Comparison of ENCODE assay signal across 13 cellular contexts in the genomic region with DNA sequence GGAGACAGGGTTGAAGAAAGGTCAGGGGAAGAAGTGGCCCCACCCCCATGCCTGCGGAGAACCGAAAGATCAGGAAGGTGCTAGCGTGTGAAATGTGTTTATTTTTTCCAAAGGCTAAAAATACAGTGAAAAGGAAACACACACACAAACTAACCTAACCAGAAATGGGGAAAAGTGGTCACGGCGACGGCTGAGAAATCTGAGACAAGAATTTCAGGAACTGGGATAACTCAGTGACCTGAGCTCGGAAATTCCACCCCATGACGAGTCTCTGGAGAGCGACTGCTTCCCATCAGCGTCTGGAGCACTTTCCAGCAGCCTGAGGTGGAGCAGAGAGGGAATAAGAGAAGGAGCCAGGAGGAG. TPM values are rescaled to one million over a fixed set of nuclear protein-coding genes. Genes with fewer than 3 reads are reported as not detected.
DNase-seq lines count a peak whose midpoint lies in the region; ATAC-seq, FAIRE-seq and TF ChIP-seq lines count a peak whose summit lies in the region.
"Had no signal": no experiment of that assay in that cellular context is flagged by ENCODE, and none has a peak within 500 bp of the region (broad histone marks: within the 10 kb centered on the region; RNA-seq: fewer than 3 reads in every experiment).

No MANE protein-coding gene starts in this region.

- TF ChIP-seq EP300 in HepG2 (IDR thresholded peaks at IDR 0.05; ENCODE audit: low read depth in 2 of 2, low read length in 2 of 2) (no peak), HepG2 (CRISPR knock-in tag; IDR thresholded peaks at IDR 0.05; ENCODE audit: borderline replicate concordance) (no peak), upper lobe of left lung (IDR thresholded peaks at IDR 0.05) (peak in 3 of 4 donors; percentile 24 to 92 (median 33)), ovary (IDR thresholded peaks at IDR 0.05) (no peak)

- POLR2A ChIA-PET in HepG2 (lab: Yijun Ruan, JAX), result interaction anchor here (3.3 to 3.7 kb wide), 2 partner anchors 17 to 30 kb away, joined by 20 to 52 read pairs; a partner anchor contains a TSS

- H3K36me3 ChIP-seq in HepG2 (replicated peaks in 1 of 2; ENCODE audit: control insufficient read depth in 1 of 2, insufficient read depth in 2 of 2, low read length in 2 of 2) (no peaks in the 10 kb centered on the region), upper lobe of left lung (no peaks in the 10 kb centered on the region), ovary (no peaks in the 10 kb centered on the region)

- H4K20me1 ChIP-seq in HepG2 (ENCODE audit: insufficient read depth, low read length), result no peaks in the 10 kb centered on the region

- H3K79me2 ChIP-seq in HepG2 (ENCODE audit: insufficient read depth, low read length), result no peaks in the 10 kb centered on the region

- no peaks in the 10 kb centered on the region for H3K9me3 ChIP-seq in HepG2 (ENCODE audit: low read length)
- H3K9me3 ChIP-seq in upper lobe of left lung, result no peaks in the 10 kb centered on the region
- H3K9me3 ChIP-seq in ovary, result no peaks in the 10 kb centered on the region

- no peak for ATAC-seq in HepG2
- no peak for ATAC-seq in upper lobe of left lung (ENCODE audit: low FRiP score in 2 of 2)

- peaks cover 2 to 19% of the 10 kb centered on the region in 2 experiments; a peak in 3 of 5 replicates for H3K27me3 ChIP-seq in HepG2 (ENCODE audit: control insufficient read depth in 1 of 2, insufficient read depth in 2 of 2, low read length in 2 of 2)
- H3K27me3 ChIP-seq in upper lobe of left lung, result no peaks in the 10 kb centered on the region
- no peaks in the 10 kb centered on the region for H3K27me3 ChIP-seq in ovary

- CTCF ChIA-PET in HepG2 (lab: Yijun Ruan, JAX; ENCODE audit: low intra/inter-chr PET ratio, low total read pairs), result no interaction called here

- BruUV-seq in HepG2 (replicated peaks; lab: Mats Ljungman, UMichigan), result no TSS peak

- no peak for TF ChIP-seq CTCF in epithelial cell of proximal tubule (conservative IDR thresholded peaks at IDR 0.05; ENCODE audit: low read depth, low read length)
- no peak for TF ChIP-seq CTCF in HepG2 (CRISPR knock-in tag; IDR thresholded peaks at IDR 0.05)
- no peak for TF ChIP-seq CTCF in upper lobe of left lung (IDR thresholded peaks at IDR 0.05)
- no peak for TF ChIP-seq CTCF in ovary (IDR thresholded peaks at IDR 0.05)

- no peak overlapping the region for H3K9ac ChIP-seq in HepG2 (ENCODE audit: insufficient read depth, low read depth, low read length)

- WGBS in HepG2 (ENCODE audit: low lambda C conversion rate), result 2% methylated on average over 10 of the region's 10 CpGs
- 2 to 5% methylated on average over 10 of the region's 10 CpGs for WGBS in upper lobe of left lung, 2 donors
- 2% methylated on average over 10 of the region's 10 CpGs for WGBS in ovary, 3 donors

- peak overlapping the region; percentile 93 for H3K4me2 ChIP-seq in HepG2 (ENCODE audit: low read depth, low read length)

- in situ Hi-C loops in HepG2 (cut with HindIII; ENCODE audit: extremely low pct_ligation_motif_present, low pct_unique_long_range_greater_than_20kb), result no loop called here

- intact Hi-C loops in HepG2 (cut with micrococcal nuclease; ENCODE audit: unreplicated experiment) (loop anchor here (2.0 kb wide), 1 partner anchor 16 kb away; no protein-coding TSS in a partner anchor), ovary (cut with DNase I) (no loop called here)

- H2AFZ ChIP-seq in HepG2 (ENCODE audit: low read length), result no peak overlapping the region

- H3K4me1 ChIP-seq in HepG2 (ENCODE audit: insufficient read depth, low read length), result peaks cover 95% of the 10 kb centered on the region
- H3K4me1 ChIP-seq in upper lobe of left lung, result peaks cover 12 to 29% (median 22%) of the 10 kb centered on the region in 4 donors
- no peaks in the 10 kb centered on the region for H3K4me1 ChIP-seq in ovary (ENCODE audit: insufficient read depth)

- H3K4me3 ChIP-seq in epithelial cell of proximal tubule (ENCODE audit: low read depth, low read length) (peak overlapping the region; percentile 25), HepG2 (replicated peaks in 1 of 3; ENCODE audit: insufficient read depth in 1 of 3, low read depth in 2 of 3, low read length in 3 of 3) (peak overlapping the region in 1 of 3 experiments; percentile 24; a peak in 2 of 6 replicates), upper lobe of left lung (peak overlapping the region in 3 of 4 donors; percentile 8 to 27 (median 23)), ovary (no peak overlapping the region)

- FAIRE-seq in HepG2 (lab: Jason Lieb, UNC), result no peak
- FAIRE-seq: A204.1, GM18507 had no signal

- DNase-seq in SIG-M5 treated with dmso at 0.1 percent for 504 hours (lab: John Stamatoyannopoulos, UW; ENCODE audit: unreplicated experiment) (peak; percentile 18), SIG-M5 (lab: John Stamatoyannopoulos, UW) (no peak), epithelial cell of proximal tubule (ENCODE audit: low read depth) (no peak), HepG2 (ENCODE audit: low spot score) (no peak), upper lobe of left lung (peak in 1 of 2 donors; percentile 71), ovary (no peak), NCI-H748 (lab: John Stamatoyannopoulos, UW; ENCODE audit: unreplicated experiment) (no peak), GDM1 (lab: John Stamatoyannopoulos, UW) (no peak)
- DNase-seq: activated CD4-positive, alpha-beta memory T cell treated with anti-CD3 and anti-CD28 coated beads, Interleukin-2, amount 10 ng/mL, durations not matched to agents 7 days and 5 days; cortex of kidney had no signal

- no peak for TF ChIP-seq RAD21 in HepG2 (CRISPR knock-in tag; IDR thresholded peaks at IDR 0.05)

- H3K27ac ChIP-seq in HepG2 (ENCODE audit: extremely low read length, insufficient read depth, low read length) (no peak overlapping the region), upper lobe of left lung (peak overlapping the region; percentile 7 to 68 (median 47)), ovary (no peak overlapping the region)

- TF ChIP-seq POLR2A in HepG2 (IDR thresholded peaks at IDR 0.05; ENCODE audit: insufficient read depth in 1 of 2, low read depth in 2 of 2, low read length in 2 of 2), result no peak
- TF ChIP-seq POLR2A in upper lobe of left lung (IDR thresholded peaks at IDR 0.05), result no peak
- TF ChIP-seq POLR2A in ovary (IDR thresholded peaks at IDR 0.05), result no peak

RNA-seq across cellular contexts. Expression of a gene that starts 16.6 kb away (rescaled TPM):
- total RNA-seq in epithelial cell of proximal tubule (3.3 and 8.9 TPM in 2 replicates), HepG2 (2016; rRNA removed; fragmentation: Illumina TruSeq; extraction: Trizol) (1.8 and 2.2 TPM in 2 replicates), upper lobe of left lung (10 to 100 TPM in 4 of 6 donors, 1 to 10 TPM in 2; 7.2 to 23.0 (median 14.2) TPM), ovary (1 to 10 TPM in 1 of 7 donors, under 1 TPM in 6; 0.23 to 3.8 (median 0.38) TPM)
- total RNA-seq in HepG2 (2016; cell fraction: cytosol; rRNA removed; fragmentation: Illumina TruSeq; extraction: Trizol; ENCODE audit: low read depth), result 0.88 and 1.9 TPM in 2 replicates
- total RNA-seq in HepG2 (2016; cell fraction: insoluble cytoplasmic fraction; rRNA removed; fragmentation: Illumina TruSeq; extraction: Trizol), result 2.5 and 2.9 TPM in 2 replicates
- 1.2 and 1.4 TPM in 2 replicates for total RNA-seq in HepG2 (2016; cell fraction: membrane; rRNA removed; fragmentation: Illumina TruSeq; extraction: Trizol)
- total RNA-seq in HepG2 (2016; cell fraction: nucleus; rRNA removed; fragmentation: Illumina TruSeq; extraction: Trizol), result 1.9 and 3.0 TPM in 2 replicates
- polyA plus RNA-seq in HepG2 (2011; rRNA removed) (1.9 and 2.8 TPM in 2 replicates), ovary (1 to 10 TPM; 1.2 to 2.1 TPM)
- polyA plus RNA-seq in HepG2 (2011; cell fraction: cytosol; rRNA removed), result 1.3 and 2.0 TPM in 2 replicates
- polyA plus RNA-seq in HepG2 (2011; cell fraction: nucleus; rRNA removed), result 1.8 and 1.9 TPM in 2 replicates
- polyA plus RNA-seq in HepG2 (2012), result 0.71 and 1.1 TPM in 2 replicates
- polyA plus RNA-seq in HepG2 (2016; cell fraction: cytosol; fragmentation: Illumina TruSeq; extraction: Trizol; ENCODE audit: low read depth), result 0.32 and 0.35 TPM in 2 replicates
- polyA plus RNA-seq in HepG2 (2016; cell fraction: insoluble cytoplasmic fraction; fragmentation: Illumina TruSeq; extraction: Trizol; ENCODE audit: low read depth), result 2.7 and 3.6 TPM in 2 replicates
- 0.64 and 0.78 TPM in 2 replicates for polyA plus RNA-seq in HepG2 (2016; cell fraction: membrane; fragmentation: Illumina TruSeq; extraction: Trizol; ENCODE audit: low read depth)
- polyA plus RNA-seq in HepG2 (2016; cell fraction: nucleus; fragmentation: Illumina TruSeq; extraction: Trizol; ENCODE audit: insufficient read depth, low read depth), result 3.6 and 3.8 TPM in 2 replicates
- 1.0 and 2.6 TPM in 2 replicates for polyA minus RNA-seq in HepG2 (2011; rRNA and poly(A)+ RNA removed; ENCODE audit: low replicate concordance)
- polyA minus RNA-seq in HepG2 (2011; cell fraction: cytosol; rRNA and poly(A)+ RNA removed), result 0.59 and 1.2 TPM in 2 replicates
- polyA minus RNA-seq in HepG2 (2011; cell fraction: nucleus; rRNA and poly(A)+ RNA removed), result 0.90 and 3.6 TPM in 2 replicates
- total RNA-seq: LHCN-M2 had no signal

RNA-seq across cellular contexts. Expression of a gene that starts 30.3 kb away (rescaled TPM):
- total RNA-seq in epithelial cell of proximal tubule (84.0 and 90.8 TPM in 2 replicates), HepG2 (2016; rRNA removed; fragmentation: Illumina TruSeq; extraction: Trizol) (81.5 and 90.0 TPM in 2 replicates), upper lobe of left lung (100 to 1,000 TPM in 1 of 6 donors, 10 to 100 TPM in 5; 64.5 to 163 (median 81.8) TPM), ovary (10 to 100 TPM; 48.0 to 82.2 (median 70.5) TPM)
- total RNA-seq in HepG2 (2016; cell fraction: cytosol; rRNA removed; fragmentation: Illumina TruSeq; extraction: Trizol; ENCODE audit: low read depth), result 13.0 and 13.4 TPM in 2 replicates
- total RNA-seq in HepG2 (2016; cell fraction: insoluble cytoplasmic fraction; rRNA removed; fragmentation: Illumina TruSeq; extraction: Trizol), result 81.4 and 90.7 TPM in 2 replicates
- 17.1 and 20.2 TPM in 2 replicates for total RNA-seq in HepG2 (2016; cell fraction: membrane; rRNA removed; fragmentation: Illumina TruSeq; extraction: Trizol)
- total RNA-seq in HepG2 (2016; cell fraction: nucleus; rRNA removed; fragmentation: Illumina TruSeq; extraction: Trizol), result 66.5 and 79.7 TPM in 2 replicates
- polyA plus RNA-seq in HepG2 (2011; rRNA removed) (35.7 and 42.2 TPM in 2 replicates), ovary (100 to 1,000 TPM in 1 of 2 donors, 10 to 100 TPM in 1; 60.0 to 108 TPM)
- polyA plus RNA-seq in HepG2 (2011; cell fraction: cytosol; rRNA removed), result 28.4 and 30.1 TPM in 2 replicates
- 114 and 128 TPM in 2 replicates for polyA plus RNA-seq in HepG2 (2011; cell fraction: nucleus; rRNA removed)
- polyA plus RNA-seq in HepG2 (2012), result 43.8 and 55.5 TPM in 2 replicates
- 2.6 and 3.7 TPM in 2 replicates for polyA plus RNA-seq in HepG2 (2016; cell fraction: cytosol; fragmentation: Illumina TruSeq; extraction: Trizol; ENCODE audit: low read depth)
- polyA plus RNA-seq in HepG2 (2016; cell fraction: insoluble cytoplasmic fraction; fragmentation: Illumina TruSeq; extraction: Trizol; ENCODE audit: low read depth), result 62.7 and 67.1 TPM in 2 replicates
- polyA plus RNA-seq in HepG2 (2016; cell fraction: membrane; fragmentation: Illumina TruSeq; extraction: Trizol; ENCODE audit: low read depth), result 8.1 and 9.8 TPM in 2 replicates
- 132 TPM in 2 replicates for polyA plus RNA-seq in HepG2 (2016; cell fraction: nucleus; fragmentation: Illumina TruSeq; extraction: Trizol; ENCODE audit: insufficient read depth, low read depth)
- 29.9 and 100 TPM in 2 replicates for polyA minus RNA-seq in HepG2 (2011; rRNA and poly(A)+ RNA removed; ENCODE audit: low replicate concordance)
- polyA minus RNA-seq in HepG2 (2011; cell fraction: cytosol; rRNA and poly(A)+ RNA removed), result 11.7 and 12.4 TPM in 2 replicates
- polyA minus RNA-seq in HepG2 (2011; cell fraction: nucleus; rRNA and poly(A)+ RNA removed), result 55.9 and 69.0 TPM in 2 replicates

RNA-seq across cellular contexts. Expression of a gene that starts 43.0 kb away (rescaled TPM):
- total RNA-seq in epithelial cell of proximal tubule (21.0 and 21.8 TPM in 2 replicates), HepG2 (2016; rRNA removed; fragmentation: Illumina TruSeq; extraction: Trizol) (6.0 and 15.5 TPM in 2 replicates), upper lobe of left lung (10 to 100 TPM in 5 of 6 donors, 1 to 10 TPM in 1; 9.4 to 31.9 (median 19.3) TPM), ovary (10 to 100 TPM in 6 of 7 donors, 1 to 10 TPM in 1; 6.6 to 25.1 (median 14.7) TPM)
- 4.2 and 6.5 TPM in 2 replicates for total RNA-seq in HepG2 (2016; cell fraction: cytosol; rRNA removed; fragmentation: Illumina TruSeq; extraction: Trizol; ENCODE audit: low read depth)
- 5.5 and 12.8 TPM in 2 replicates for total RNA-seq in HepG2 (2016; cell fraction: insoluble cytoplasmic fraction; rRNA removed; fragmentation: Illumina TruSeq; extraction: Trizol)
- total RNA-seq in HepG2 (2016; cell fraction: membrane; rRNA removed; fragmentation: Illumina TruSeq; extraction: Trizol), result 3.1 and 4.5 TPM in 2 replicates
- 15.3 and 19.2 TPM in 2 replicates for total RNA-seq in HepG2 (2016; cell fraction: nucleus; rRNA removed; fragmentation: Illumina TruSeq; extraction: Trizol)
- polyA plus RNA-seq in HepG2 (2011; rRNA removed) (19.4 and 24.2 TPM in 2 replicates), ovary (10 to 100 TPM; 15.8 to 40.9 TPM)
- polyA plus RNA-seq in HepG2 (2011; cell fraction: cytosol; rRNA removed), result 14.4 and 16.8 TPM in 2 replicates
- polyA plus RNA-seq in HepG2 (2011; cell fraction: nucleus; rRNA removed), result 32.6 and 35.0 TPM in 2 replicates
- polyA plus RNA-seq in HepG2 (2012), result 12.9 and 14.4 TPM in 2 replicates
- 4.6 and 5.1 TPM in 2 replicates for polyA plus RNA-seq in HepG2 (2016; cell fraction: cytosol; fragmentation: Illumina TruSeq; extraction: Trizol; ENCODE audit: low read depth)
- 10.0 and 12.0 TPM in 2 replicates for polyA plus RNA-seq in HepG2 (2016; cell fraction: insoluble cytoplasmic fraction; fragmentation: Illumina TruSeq; extraction: Trizol; ENCODE audit: low read depth)
- 4.5 and 4.9 TPM in 2 replicates for polyA plus RNA-seq in HepG2 (2016; cell fraction: membrane; fragmentation: Illumina TruSeq; extraction: Trizol; ENCODE audit: low read depth)
- polyA plus RNA-seq in HepG2 (2016; cell fraction: nucleus; fragmentation: Illumina TruSeq; extraction: Trizol; ENCODE audit: insufficient read depth, low read depth), result 55.0 and 59.9 TPM in 2 replicates
- polyA minus RNA-seq in HepG2 (2011; rRNA and poly(A)+ RNA removed; ENCODE audit: low replicate concordance), result 11.0 and 47.3 TPM in 2 replicates
- 5.6 and 6.8 TPM in 2 replicates for polyA minus RNA-seq in HepG2 (2011; cell fraction: cytosol; rRNA and poly(A)+ RNA removed)
- 10.8 and 15.2 TPM in 2 replicates for polyA minus RNA-seq in HepG2 (2011; cell fraction: nucleus; rRNA and poly(A)+ RNA removed)

Comparison
In these comparisons a context has a peak if more than half of its experiments do, and no peak if none do; other contexts are left out.
1. H3K27ac ChIP-seq: peak in upper lobe of left lung (4 of 4); none in HepG2 (single experiment) and ovary (0 of 2).